10 cellular contexts compared by ENCODE assay signal in the genomic region with DNA sequence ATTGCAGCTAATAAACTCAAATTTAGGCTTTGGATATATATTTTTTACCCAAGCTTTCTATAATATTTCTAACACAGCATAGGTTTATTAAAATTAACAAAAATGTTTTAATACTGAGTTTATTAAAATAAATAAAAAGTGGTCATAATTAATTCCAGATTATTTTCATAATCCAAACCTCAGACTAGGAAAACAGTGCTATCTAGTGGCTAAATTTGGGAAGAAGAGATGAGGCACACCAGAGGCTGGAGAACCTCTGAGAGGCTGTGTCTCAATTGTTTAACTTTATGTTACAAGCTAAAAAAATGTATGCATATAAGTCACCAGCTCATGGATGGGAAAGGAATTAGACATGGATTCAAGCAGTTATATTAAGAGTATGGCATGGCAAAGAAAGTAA.
A peak's percentile ranks its signal among the peaks of the same experiment; 100 is the strongest.
DNase-seq lines count a peak whose midpoint lies in the region; ATAC-seq and FAIRE-seq lines count a peak whose summit lies in the region.
"Had no signal": no experiment of that assay in that cellular context is flagged by ENCODE, and none has a peak within 500 bp of the region (broad histone marks: within the 10 kb centered on the region; RNA-seq: fewer than 3 reads in every experiment).

No MANE protein-coding gene starts in this region.

- no peaks in the 10 kb centered on the region for H3K36me3 ChIP-seq in small intestine (ENCODE audit: control insufficient read depth in 2 of 2, insufficient read depth in 2 of 2, low read length in 2 of 2)

- H3K27ac ChIP-seq in small intestine (ENCODE audit: low read depth in 1 of 2, low read length in 1 of 2): no peak overlapping the region

- FAIRE-seq in endometrium (lab: Jason Lieb, UNC): peak; percentile 89
- no peak for FAIRE-seq in small intestine (lab: Jason Lieb, UNC)

- no peaks in the 10 kb centered on the region for H3K27me3 ChIP-seq in small intestine (ENCODE audit: control insufficient read depth in 2 of 2, insufficient read depth in 2 of 2, low read length in 2 of 2)

- H3K9me3 ChIP-seq in small intestine (ENCODE audit: control insufficient read depth, low read depth): no peaks in the 10 kb centered on the region

- H3K4me1 ChIP-seq in small intestine (ENCODE audit: control insufficient read depth in 2 of 2, insufficient read depth in 1 of 2, low read depth in 1 of 2, low read length in 1 of 2): no peaks in the 10 kb centered on the region

- peak; percentile 15 for DNase-seq in NCI-H345 (lab: John Stamatoyannopoulos, UW)
- no peak for DNase-seq in NCI-H345 treated with DMSO at 0.1 percent for 48 hours (lab: John Stamatoyannopoulos, UW; ENCODE audit: unreplicated experiment)
- peak; percentile 45 for DNase-seq in NCI-H82 treated with DMSO at 0.1 percent for 48 hours (lab: John Stamatoyannopoulos, UW; ENCODE audit: unreplicated experiment)
- peak; percentile 35 for DNase-seq in small intestine
- no peak for DNase-seq in activated effector memory CD4-positive, alpha-beta T cell treated with anti-CD3 and anti-CD28 coated beads, Interleukin-2, amount 50 U/mL, for 16 hours
- DNase-seq in NCI-H226: no peak
- DNase-seq: head of caudate nucleus, NCI-H187 treated with DMSO at 0.1 percent for 48 hours had no signal

- no peak for ATAC-seq in HG02970 (IDR thresholded peaks at IDR 0.05; ENCODE audit: low FRiP score, unreplicated experiment)

- H3K4me3 ChIP-seq in small intestine (ENCODE audit: low read depth in 1 of 2, low read length in 2 of 2): no peak overlapping the region

Comparison
In these comparisons a context has a peak if more than half of its experiments do, and no peak if none do; other contexts are left out.
1. DNase-seq: peak in NCI-H345 (single experiment), NCI-H82 treated with DMSO at 0.1 percent for 48 hours (single experiment) and small intestine (single experiment); none in NCI-H345 treated with DMSO at 0.1 percent for 48 hours (single experiment), activated effector memory CD4-positive, alpha-beta T cell treated with anti-CD3 and anti-CD28 coated beads, Interleukin-2, amount 50 U/mL, for 16 hours (single experiment) and NCI-H226 (single experiment).